ENCODE assay signal across 8 cellular contexts in the genomic region with DNA sequence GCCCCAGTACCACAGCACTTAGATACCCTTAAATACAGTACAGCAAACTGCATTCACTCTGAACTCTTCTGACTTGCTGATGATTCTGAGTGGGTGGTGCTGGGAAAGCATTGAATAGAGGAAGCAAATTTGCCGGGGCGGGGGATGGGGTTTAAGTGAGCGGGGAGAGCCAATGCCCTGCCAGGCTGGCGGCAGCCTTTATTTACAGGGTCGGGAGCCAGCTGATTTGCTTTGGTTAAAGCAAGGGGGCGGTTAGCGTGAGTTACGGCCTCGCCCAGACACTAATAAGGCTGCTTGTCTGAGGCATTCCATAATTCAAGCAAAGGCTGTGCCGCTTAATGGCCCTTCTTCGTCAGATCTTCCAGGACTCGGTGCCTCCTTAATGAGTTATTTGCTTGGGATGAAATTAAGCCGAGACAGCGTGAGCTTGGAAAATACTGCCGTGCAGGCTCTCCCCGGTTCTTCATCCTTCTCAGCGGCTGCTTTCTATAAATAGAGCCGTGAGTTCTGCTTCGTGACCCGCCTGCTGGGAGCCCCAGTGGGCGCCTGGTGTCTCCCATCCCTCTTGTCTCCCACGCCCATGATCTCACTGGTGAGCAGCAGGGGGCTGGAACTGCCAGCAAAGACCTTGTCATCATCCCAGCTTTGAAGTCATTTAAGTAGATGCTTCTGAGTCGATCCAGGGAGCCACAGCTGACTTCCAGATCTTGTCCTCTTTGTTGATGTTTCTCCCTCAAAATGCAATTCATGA. TPM values are rescaled to one million over a fixed set of nuclear protein-coding genes. Genes with fewer than 3 reads are reported as not detected.
DNase-seq lines count a peak whose midpoint lies in the region; ATAC-seq, FAIRE-seq and TF ChIP-seq lines count a peak whose summit lies in the region.

No MANE protein-coding gene starts in this region.

- no peak for TF ChIP-seq POLR2A in GM12892 (IDR thresholded peaks at IDR 0.05; ENCODE audit: low read depth, low read length)

- H3K27ac ChIP-seq in AG04450 (ENCODE audit: low read depth, low read length) = no peak overlapping the region
- peak overlapping the region; percentile 85 for H3K27ac ChIP-seq in HUES48 (ENCODE audit: low read depth, low read length)

- peak overlapping the region; percentile 11 for H3K4me3 ChIP-seq in AG04450 (ENCODE audit: low read depth, low read length)
- H3K4me3 ChIP-seq in HUES48 (ENCODE audit: low read depth, low read length) = no peak overlapping the region
- H3K4me3 ChIP-seq in retinal pigment epithelial cell (ENCODE audit: low read length) = peak overlapping the region; percentile 44

- no peak for FAIRE-seq in GM12892 (lab: Jason Lieb, UNC)

- no peaks in the 10 kb centered on the region for H3K9me3 ChIP-seq in AG04450 (ENCODE audit: control insufficient read depth, insufficient read depth, low read length)
- no peaks in the 10 kb centered on the region for H3K9me3 ChIP-seq in HUES48 (ENCODE audit: control insufficient read depth, insufficient read depth, low read length)

- CTCF ChIA-PET in AG04450 (lab: Charles Lee) = interaction anchor here (0.9 kb wide), 1 partner anchor 65 kb away, joined by 3 read pairs; no protein-coding TSS in a partner anchor

- H3K4me1 ChIP-seq in HUES48 (ENCODE audit: control insufficient read depth, insufficient read depth, low read length) = peaks cover 76% of the 10 kb centered on the region

- POLR2A ChIA-PET in AG04450 (lab: Yijun Ruan, JAX) = no interaction called here

- H3K27me3 ChIP-seq in AG04450 (ENCODE audit: control insufficient read depth, insufficient read depth, low read length) (no peaks in the 10 kb centered on the region), HUES48 (ENCODE audit: control insufficient read depth, insufficient read depth, low read length) (0 out of 2 replicates have a peak, but pooled peaks cover 9% of the 10 kb centered on the region)

- TF ChIP-seq CTCF in AG04450 (IDR thresholded peaks at IDR 0.05; ENCODE audit: low read depth, low read length) (no peak), retinal pigment epithelial cell (conservative IDR thresholded peaks at IDR 0.05; ENCODE audit: low read depth, low read length) (no peak)

- ATAC-seq in GM21576 (IDR thresholded peaks at IDR 0.05; ENCODE audit: unreplicated experiment) = no peak

- H3K36me3 ChIP-seq in HUES48 (ENCODE audit: control insufficient read depth, insufficient read depth, low read length) = no peaks in the 10 kb centered on the region

- no peak overlapping the region for H3K9ac ChIP-seq in HUES48 (ENCODE audit: low read depth, low read length)

- no peak for DNase-seq in AG04450 (ENCODE audit: low read depth, low spot score)
- DNase-seq in activated CD4-positive, alpha-beta T cell treated with anti-CD3 and anti-CD28 coated beads, Interleukin-2, amount 50 U/mL, for 1 hour = peak; percentile 2
- DNase-seq in hepatic stellate cell (ENCODE audit: low spot score) = peak; percentile 53
- no peak for DNase-seq in retinal pigment epithelial cell (ENCODE audit: low read depth)
- DNase-seq in effector CD8-positive, alpha-beta T cell (lab: John Stamatoyannopoulos, UW) = no peak
- no peak for DNase-seq in GM12892 (ENCODE audit: insufficient read length)

RNA-seq across cellular contexts. Expression of gene SPSB4, which starts 25.8 kb away (rescaled TPM):
- not detected in 2 replicates for polyA plus RNA-seq in AG04450 (2011; rRNA removed)
- polyA minus RNA-seq in AG04450 (2011; rRNA and poly(A)+ RNA removed) = not detected in 2 replicates
- polyA plus RNA-seq in GM12892 (2012; ENCODE audit: missing spikeins) = not detected

Comparison
In these comparisons a context has a peak if more than half of its experiments do, and no peak if none do; other contexts are left out.
1. DNase-seq: peak in activated CD4-positive, alpha-beta T cell treated with anti-CD3 and anti-CD28 coated beads, Interleukin-2, amount 50 U/mL, for 1 hour (single experiment) and hepatic stellate cell (single experiment); none in AG04450 (single experiment), retinal pigment epithelial cell (single experiment), effector CD8-positive, alpha-beta T cell (single experiment) and GM12892 (single experiment).